In the genomic region with DNA sequence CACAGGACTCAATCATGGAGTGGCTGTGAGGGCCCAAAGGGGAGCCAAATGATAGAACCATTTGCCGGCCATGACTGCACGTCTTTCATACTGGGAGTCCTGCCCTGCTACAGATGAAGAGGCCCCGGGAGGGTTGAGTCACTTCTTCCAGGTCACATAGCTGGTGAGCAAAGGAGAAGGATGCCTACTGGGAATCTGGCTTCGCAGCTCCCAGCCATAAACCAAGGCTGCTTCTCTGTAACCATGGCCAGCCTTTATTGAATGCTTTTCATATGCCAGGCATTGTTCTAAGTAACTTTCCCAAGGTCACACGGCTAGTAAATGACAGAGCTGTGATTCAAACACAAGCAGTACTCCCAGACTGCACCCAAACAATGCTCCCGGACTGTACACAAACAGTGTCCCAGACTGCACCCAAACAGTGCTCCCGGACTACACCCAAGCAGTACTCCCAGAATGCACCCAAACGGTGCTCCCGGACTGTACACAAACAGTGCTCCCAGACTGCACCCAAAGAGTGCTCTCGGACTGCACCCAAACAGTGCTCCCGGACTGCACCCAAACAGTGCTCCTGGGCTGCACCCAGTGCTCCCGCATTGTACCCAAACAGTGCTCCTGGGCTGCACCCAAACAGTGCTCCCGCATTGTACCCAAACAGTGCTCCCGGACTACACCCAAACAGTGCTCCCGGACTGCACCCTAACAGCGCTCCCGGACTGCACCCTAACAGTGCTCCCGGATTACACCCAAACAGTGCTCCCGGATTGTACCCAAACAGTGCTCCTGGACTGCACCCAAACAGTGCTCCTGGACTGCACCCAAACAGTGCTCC, we compare ENCODE assay signal across 1 cellular context.
TF ChIP-seq lines count a peak whose summit lies in the region.

No MANE protein-coding gene starts in this region.

TF ChIP-seq in K562, 482 proteins besides CTCF, POLR2A, EP300 and RAD21 (continued from another document):
- TF ChIP-seq, protein P1, sequence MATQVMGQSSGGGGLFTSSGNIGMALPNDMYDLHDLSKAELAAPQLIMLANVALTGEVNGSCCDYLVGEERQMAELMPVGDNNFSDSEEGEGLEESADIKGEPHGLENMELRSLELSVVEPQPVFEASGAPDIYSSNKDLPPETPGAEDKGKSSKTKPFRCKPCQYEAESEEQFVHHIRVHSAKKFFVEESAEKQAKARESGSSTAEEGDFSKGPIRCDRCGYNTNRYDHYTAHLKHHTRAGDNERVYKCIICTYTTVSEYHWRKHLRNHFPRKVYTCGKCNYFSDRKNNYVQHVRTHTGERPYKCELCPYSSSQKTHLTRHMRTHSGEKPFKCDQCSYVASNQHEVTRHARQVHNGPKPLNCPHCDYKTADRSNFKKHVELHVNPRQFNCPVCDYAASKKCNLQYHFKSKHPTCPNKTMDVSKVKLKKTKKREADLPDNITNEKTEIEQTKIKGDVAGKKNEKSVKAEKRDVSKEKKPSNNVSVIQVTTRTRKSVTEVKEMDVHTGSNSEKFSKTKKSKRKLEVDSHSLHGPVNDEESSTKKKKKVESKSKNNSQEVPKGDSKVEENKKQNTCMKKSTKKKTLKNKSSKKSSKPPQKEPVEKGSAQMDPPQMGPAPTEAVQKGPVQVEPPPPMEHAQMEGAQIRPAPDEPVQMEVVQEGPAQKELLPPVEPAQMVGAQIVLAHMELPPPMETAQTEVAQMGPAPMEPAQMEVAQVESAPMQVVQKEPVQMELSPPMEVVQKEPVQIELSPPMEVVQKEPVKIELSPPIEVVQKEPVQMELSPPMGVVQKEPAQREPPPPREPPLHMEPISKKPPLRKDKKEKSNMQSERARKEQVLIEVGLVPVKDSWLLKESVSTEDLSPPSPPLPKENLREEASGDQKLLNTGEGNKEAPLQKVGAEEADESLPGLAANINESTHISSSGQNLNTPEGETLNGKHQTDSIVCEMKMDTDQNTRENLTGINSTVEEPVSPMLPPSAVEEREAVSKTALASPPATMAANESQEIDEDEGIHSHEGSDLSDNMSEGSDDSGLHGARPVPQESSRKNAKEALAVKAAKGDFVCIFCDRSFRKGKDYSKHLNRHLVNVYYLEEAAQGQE (CRISPR knock-in tag; IDR thresholded peaks at IDR 0.05; ENCODE audit: low read depth): no peak
